ENCODE assay signal across 1 cellular context in genomic region chr12:46268617-46269428, GRCh38.
TF ChIP-seq lines count a peak whose summit lies in the region.

SLC38A1 (minus strand) TSS chr12:46269043; CDS start chr12:46239800, 29,243 bp downstream.

TF ChIP-seq in K562, 482 proteins besides CTCF, POLR2A, EP300 and RAD21 (continued from another document and continues in another):
- TF ChIP-seq AFF1 (IDR thresholded peaks at IDR 0.05; ENCODE audit: low read depth in 1 of 2, partially characterized antibody in 2 of 2) (peak in 1 of 2 experiments; percentile 57), ZKSCAN8 (CRISPR knock-in tag; IDR thresholded peaks at IDR 0.05) (peak; percentile 44; the same call in 1 of the 2 replicates), FOXM1 (IDR thresholded peaks at IDR 0.05; ENCODE audit: low read depth) (0 out of 2 replicates have a peak, but pooled peaks have one; percentile 25), FOXM1 (CRISPR knock-in tag; IDR thresholded peaks at IDR 0.05; ENCODE audit: low read depth) (peak; percentile 82), THAP7 (CRISPR knock-in tag; IDR thresholded peaks at IDR 0.05) (0 out of 2 replicates have a peak, but pooled peaks have one; percentile 69), ZNF695 (CRISPR knock-in tag; IDR thresholded peaks at IDR 0.05) (no peak), ZNF224 (CRISPR knock-in tag; IDR thresholded peaks at IDR 0.05) (peak; percentile 85; the same call in 1 of the 2 replicates), NFRKB (IDR thresholded peaks at IDR 0.05; ENCODE audit: low read depth) (peak; percentile 88), MBD2 (IDR thresholded peaks at IDR 0.05; ENCODE audit: borderline replicate concordance, low read depth) (peak; percentile 8; the same call in 1 of the 2 replicates), TEAD1 (CRISPR knock-in tag; IDR thresholded peaks at IDR 0.05) (peak in 1 of 2 experiments; percentile 86; a peak in 1 of 4 replicates), TOE1 (IDR thresholded peaks at IDR 0.05; ENCODE audit: borderline replicate concordance) (peak; percentile 91), TOE1 (CRISPR knock-in tag; IDR thresholded peaks at IDR 0.05; ENCODE audit: borderline replicate concordance, low read depth) (no peak), EP400 (IDR thresholded peaks at IDR 0.05) (peak; percentile 99), RFX5 (IDR thresholded peaks at IDR 0.05; ENCODE audit: low read depth, low read length) (no peak), CREM (IDR thresholded peaks at IDR 0.05; ENCODE audit: low read depth) (peak; percentile 83; the same call in 1 of the 2 replicates), RAD51 (IDR thresholded peaks at IDR 0.05; ENCODE audit: borderline replicate concordance, low read depth) (peak; percentile 86), RUNX1 (IDR thresholded peaks at IDR 0.05; ENCODE audit: low read depth) (0 out of 2 replicates have a peak, but pooled peaks have one; percentile 7), RBM25 (IDR thresholded peaks at IDR 0.05; ENCODE audit: low read depth, low read length, severe bottlenecking) (no peak), TRIM24 (IDR thresholded peaks at IDR 0.05) (peak; percentile 70 to 86; a peak in 3 of 4 replicates), NR2F6 (CRISPR knock-in tag; IDR thresholded peaks at IDR 0.05) (no peak), ILF3 (IDR thresholded peaks at IDR 0.05; ENCODE audit: borderline replicate concordance) (no peak), ZC3H4 (CRISPR knock-in tag; IDR thresholded peaks at IDR 0.05; ENCODE audit: borderline replicate concordance) (peak; percentile 45; the same call in 1 of the 2 replicates), SRSF3 (IDR thresholded peaks at IDR 0.05; ENCODE audit: insufficient read depth, low read length) (0 out of 2 replicates have a peak, but pooled peaks have one; percentile 48), HDAC1 (IDR thresholded peaks at IDR 0.05) (peak in 1 of 2 experiments; percentile 74; a peak in 2 of 4 replicates), ZNF197 (CRISPR knock-in tag; IDR thresholded peaks at IDR 0.05; ENCODE audit: low read depth) (no peak), POLR3A (IDR thresholded peaks at IDR 0.05; ENCODE audit: borderline replicate concordance, extremely low read depth, insufficient read depth, insufficient read length) (no peak), CTBP1 (IDR thresholded peaks at IDR 0.05; ENCODE audit: borderline replicate concordance) (peak; percentile 93), ZNF24 (IDR thresholded peaks at IDR 0.05) (no peak; the same call in 1 of the 2 replicates), MTF1 (CRISPR knock-in tag; IDR thresholded peaks at IDR 0.05; ENCODE audit: borderline replicate concordance) (no peak), ILK (tag; IDR thresholded peaks at IDR 0.05; ENCODE audit: borderline replicate concordance, low read depth) (no peak), ZNF146 (CRISPR knock-in tag; IDR thresholded peaks at IDR 0.05; ENCODE audit: unreplicated experiment) (peak; percentile 9), KDM1A (IDR thresholded peaks at IDR 0.05) (no peak), ARID1B (IDR thresholded peaks at IDR 0.05) (peak; percentile 62), GABPA (tag; conservative IDR thresholded peaks at IDR 0.05; ENCODE audit: low read depth) (peak; percentile 69), ZNF232 (CRISPR knock-in tag; IDR thresholded peaks at IDR 0.05) (no peak), DDX20 (tag; IDR thresholded peaks at IDR 0.05; ENCODE audit: low read depth) (no peak), SIN3A (IDR thresholded peaks at IDR 0.05; ENCODE audit: borderline replicate concordance in 2 of 2, control insufficient read depth in 1 of 2, low read depth in 2 of 2, low read length in 2 of 2) (peak in 1 of 2 experiments; percentile 38; a peak in 1 of 4 replicates), RCOR1 (IDR thresholded peaks at IDR 0.05; ENCODE audit: borderline replicate concordance in 1 of 2, low read depth in 2 of 2, low read length in 2 of 2) (peak in 1 of 2 experiments; percentile 26; a peak in 1 of 4 replicates), JUND (IDR thresholded peaks at IDR 0.05; ENCODE audit: borderline replicate concordance, low read depth, low read length) (peak; percentile 62), JUND (tag; IDR thresholded peaks at IDR 0.05; ENCODE audit: borderline replicate concordance, low read depth, low read length) (no peak; the same call in 2 of the 3 replicates), GTF2A2 (tag; IDR thresholded peaks at IDR 0.05) (no peak)
- TF ChIP-seq, protein P1, sequence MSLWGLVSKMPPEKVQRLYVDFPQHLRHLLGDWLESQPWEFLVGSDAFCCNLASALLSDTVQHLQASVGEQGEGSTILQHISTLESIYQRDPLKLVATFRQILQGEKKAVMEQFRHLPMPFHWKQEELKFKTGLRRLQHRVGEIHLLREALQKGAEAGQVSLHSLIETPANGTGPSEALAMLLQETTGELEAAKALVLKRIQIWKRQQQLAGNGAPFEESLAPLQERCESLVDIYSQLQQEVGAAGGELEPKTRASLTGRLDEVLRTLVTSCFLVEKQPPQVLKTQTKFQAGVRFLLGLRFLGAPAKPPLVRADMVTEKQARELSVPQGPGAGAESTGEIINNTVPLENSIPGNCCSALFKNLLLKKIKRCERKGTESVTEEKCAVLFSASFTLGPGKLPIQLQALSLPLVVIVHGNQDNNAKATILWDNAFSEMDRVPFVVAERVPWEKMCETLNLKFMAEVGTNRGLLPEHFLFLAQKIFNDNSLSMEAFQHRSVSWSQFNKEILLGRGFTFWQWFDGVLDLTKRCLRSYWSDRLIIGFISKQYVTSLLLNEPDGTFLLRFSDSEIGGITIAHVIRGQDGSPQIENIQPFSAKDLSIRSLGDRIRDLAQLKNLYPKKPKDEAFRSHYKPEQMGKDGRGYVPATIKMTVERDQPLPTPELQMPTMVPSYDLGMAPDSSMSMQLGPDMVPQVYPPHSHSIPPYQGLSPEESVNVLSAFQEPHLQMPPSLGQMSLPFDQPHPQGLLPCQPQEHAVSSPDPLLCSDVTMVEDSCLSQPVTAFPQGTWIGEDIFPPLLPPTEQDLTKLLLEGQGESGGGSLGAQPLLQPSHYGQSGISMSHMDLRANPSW (CRISPR knock-in tag; IDR thresholded peaks at IDR 0.05) = no peak
- TF ChIP-seq, protein P2, sequence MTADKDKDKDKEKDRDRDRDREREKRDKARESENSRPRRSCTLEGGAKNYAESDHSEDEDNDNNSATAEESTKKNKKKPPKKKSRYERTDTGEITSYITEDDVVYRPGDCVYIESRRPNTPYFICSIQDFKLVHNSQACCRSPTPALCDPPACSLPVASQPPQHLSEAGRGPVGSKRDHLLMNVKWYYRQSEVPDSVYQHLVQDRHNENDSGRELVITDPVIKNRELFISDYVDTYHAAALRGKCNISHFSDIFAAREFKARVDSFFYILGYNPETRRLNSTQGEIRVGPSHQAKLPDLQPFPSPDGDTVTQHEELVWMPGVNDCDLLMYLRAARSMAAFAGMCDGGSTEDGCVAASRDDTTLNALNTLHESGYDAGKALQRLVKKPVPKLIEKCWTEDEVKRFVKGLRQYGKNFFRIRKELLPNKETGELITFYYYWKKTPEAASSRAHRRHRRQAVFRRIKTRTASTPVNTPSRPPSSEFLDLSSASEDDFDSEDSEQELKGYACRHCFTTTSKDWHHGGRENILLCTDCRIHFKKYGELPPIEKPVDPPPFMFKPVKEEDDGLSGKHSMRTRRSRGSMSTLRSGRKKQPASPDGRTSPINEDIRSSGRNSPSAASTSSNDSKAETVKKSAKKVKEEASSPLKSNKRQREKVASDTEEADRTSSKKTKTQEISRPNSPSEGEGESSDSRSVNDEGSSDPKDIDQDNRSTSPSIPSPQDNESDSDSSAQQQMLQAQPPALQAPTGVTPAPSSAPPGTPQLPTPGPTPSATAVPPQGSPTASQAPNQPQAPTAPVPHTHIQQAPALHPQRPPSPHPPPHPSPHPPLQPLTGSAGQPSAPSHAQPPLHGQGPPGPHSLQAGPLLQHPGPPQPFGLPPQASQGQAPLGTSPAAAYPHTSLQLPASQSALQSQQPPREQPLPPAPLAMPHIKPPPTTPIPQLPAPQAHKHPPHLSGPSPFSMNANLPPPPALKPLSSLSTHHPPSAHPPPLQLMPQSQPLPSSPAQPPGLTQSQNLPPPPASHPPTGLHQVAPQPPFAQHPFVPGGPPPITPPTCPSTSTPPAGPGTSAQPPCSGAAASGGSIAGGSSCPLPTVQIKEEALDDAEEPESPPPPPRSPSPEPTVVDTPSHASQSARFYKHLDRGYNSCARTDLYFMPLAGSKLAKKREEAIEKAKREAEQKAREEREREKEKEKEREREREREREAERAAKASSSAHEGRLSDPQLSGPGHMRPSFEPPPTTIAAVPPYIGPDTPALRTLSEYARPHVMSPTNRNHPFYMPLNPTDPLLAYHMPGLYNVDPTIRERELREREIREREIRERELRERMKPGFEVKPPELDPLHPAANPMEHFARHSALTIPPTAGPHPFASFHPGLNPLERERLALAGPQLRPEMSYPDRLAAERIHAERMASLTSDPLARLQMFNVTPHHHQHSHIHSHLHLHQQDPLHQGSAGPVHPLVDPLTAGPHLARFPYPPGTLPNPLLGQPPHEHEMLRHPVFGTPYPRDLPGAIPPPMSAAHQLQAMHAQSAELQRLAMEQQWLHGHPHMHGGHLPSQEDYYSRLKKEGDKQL (CRISPR knock-in tag; IDR thresholded peaks at IDR 0.05; ENCODE audit: borderline replicate concordance) = peak; percentile 80; the same call in 1 of the 2 replicates
- TF ChIP-seq, protein P3, sequence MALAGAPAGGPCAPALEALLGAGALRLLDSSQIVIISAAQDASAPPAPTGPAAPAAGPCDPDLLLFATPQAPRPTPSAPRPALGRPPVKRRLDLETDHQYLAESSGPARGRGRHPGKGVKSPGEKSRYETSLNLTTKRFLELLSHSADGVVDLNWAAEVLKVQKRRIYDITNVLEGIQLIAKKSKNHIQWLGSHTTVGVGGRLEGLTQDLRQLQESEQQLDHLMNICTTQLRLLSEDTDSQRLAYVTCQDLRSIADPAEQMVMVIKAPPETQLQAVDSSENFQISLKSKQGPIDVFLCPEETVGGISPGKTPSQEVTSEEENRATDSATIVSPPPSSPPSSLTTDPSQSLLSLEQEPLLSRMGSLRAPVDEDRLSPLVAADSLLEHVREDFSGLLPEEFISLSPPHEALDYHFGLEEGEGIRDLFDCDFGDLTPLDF (CRISPR knock-in tag; IDR thresholded peaks at IDR 0.05) = peak; percentile 77; the same call in 1 of the 2 replicates
- TF ChIP-seq, protein P4, sequence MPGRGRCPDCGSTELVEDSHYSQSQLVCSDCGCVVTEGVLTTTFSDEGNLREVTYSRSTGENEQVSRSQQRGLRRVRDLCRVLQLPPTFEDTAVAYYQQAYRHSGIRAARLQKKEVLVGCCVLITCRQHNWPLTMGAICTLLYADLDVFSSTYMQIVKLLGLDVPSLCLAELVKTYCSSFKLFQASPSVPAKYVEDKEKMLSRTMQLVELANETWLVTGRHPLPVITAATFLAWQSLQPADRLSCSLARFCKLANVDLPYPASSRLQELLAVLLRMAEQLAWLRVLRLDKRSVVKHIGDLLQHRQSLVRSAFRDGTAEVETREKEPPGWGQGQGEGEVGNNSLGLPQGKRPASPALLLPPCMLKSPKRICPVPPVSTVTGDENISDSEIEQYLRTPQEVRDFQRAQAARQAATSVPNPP (IDR thresholded peaks at IDR 0.05; ENCODE audit: borderline replicate concordance, insufficient read depth, insufficient read length) = no peak
- TF ChIP-seq, protein P5, sequence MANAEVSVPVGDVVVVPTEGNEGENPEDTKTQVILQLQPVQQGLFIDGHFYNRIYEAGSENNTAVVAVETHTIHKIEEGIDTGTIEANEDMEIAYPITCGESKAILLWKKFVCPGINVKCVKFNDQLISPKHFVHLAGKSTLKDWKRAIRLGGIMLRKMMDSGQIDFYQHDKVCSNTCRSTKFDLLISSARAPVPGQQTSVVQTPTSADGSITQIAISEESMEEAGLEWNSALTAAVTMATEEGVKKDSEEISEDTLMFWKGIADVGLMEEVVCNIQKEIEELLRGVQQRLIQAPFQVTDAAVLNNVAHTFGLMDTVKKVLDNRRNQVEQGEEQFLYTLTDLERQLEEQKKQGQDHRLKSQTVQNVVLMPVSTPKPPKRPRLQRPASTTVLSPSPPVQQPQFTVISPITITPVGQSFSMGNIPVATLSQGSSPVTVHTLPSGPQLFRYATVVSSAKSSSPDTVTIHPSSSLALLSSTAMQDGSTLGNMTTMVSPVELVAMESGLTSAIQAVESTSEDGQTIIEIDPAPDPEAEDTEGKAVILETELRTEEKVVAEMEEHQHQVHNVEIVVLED (CRISPR knock-in tag; IDR thresholded peaks at IDR 0.05) = peak; percentile 31; the same call in 1 of the 2 replicates
- TF ChIP-seq, protein P6, sequence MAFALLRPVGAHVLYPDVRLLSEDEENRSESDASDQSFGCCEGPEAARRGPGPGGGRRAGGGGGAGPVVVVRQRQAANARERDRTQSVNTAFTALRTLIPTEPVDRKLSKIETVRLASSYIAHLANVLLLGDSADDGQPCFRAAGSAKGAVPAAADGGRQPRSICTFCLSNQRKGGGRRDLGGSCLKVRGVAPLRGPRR (CRISPR knock-in tag; IDR thresholded peaks at IDR 0.05) = peak; percentile 17; the same call in 1 of the 2 replicates
